ENCODE assay signal across 10 cellular contexts in genomic region chr3:66481071-66482001, GRCh38. TPM values are rescaled to one million over a fixed set of nuclear protein-coding genes. Genes with fewer than 3 reads are reported as not detected.
DNase-seq lines count a peak whose midpoint lies in the region; ATAC-seq and TF ChIP-seq lines count a peak whose summit lies in the region.
"Had no signal": no experiment of that assay in that cellular context is flagged by ENCODE, and none has a peak within 500 bp of the region (broad histone marks: within the 10 kb centered on the region; RNA-seq: fewer than 3 reads in every experiment).

No MANE protein-coding gene starts in this region.

- no peak for TF ChIP-seq CTCF in GM06990 (IDR thresholded peaks at IDR 0.05; ENCODE audit: insufficient read depth, low read length, poor library complexity, severe bottlenecking)
- no peak for TF ChIP-seq CTCF in body of pancreas (IDR thresholded peaks at IDR 0.05)
- TF ChIP-seq CTCF in neural progenitor cell (IDR thresholded peaks at IDR 0.05): no peak
- TF ChIP-seq CTCF in left lung (IDR thresholded peaks at IDR 0.05): no peak

- TF ChIP-seq POLR2A in body of pancreas (IDR thresholded peaks at IDR 0.05): no peak

- H3K9ac ChIP-seq in neural progenitor cell: no peak overlapping the region

- H3K36me3 ChIP-seq in GM06990 (ENCODE audit: control insufficient read depth, insufficient read depth, low read length) (no peaks in the 10 kb centered on the region), body of pancreas (replicated peaks in 1 of 2; ENCODE audit: insufficient read depth in 1 of 2, low read depth in 2 of 2) (no peaks in the 10 kb centered on the region), neural progenitor cell (no peaks in the 10 kb centered on the region), left lung (no peaks in the 10 kb centered on the region)

- H3K27me3 ChIP-seq in GM06990 (replicated peaks; ENCODE audit: control insufficient read depth, insufficient read depth, low read length) (no peaks in the 10 kb centered on the region), body of pancreas (no peaks in the 10 kb centered on the region), neural progenitor cell (no peaks in the 10 kb centered on the region), left lung (no peaks in the 10 kb centered on the region)

- H3K79me2 ChIP-seq in neural progenitor cell (ENCODE audit: low read depth): peaks cover 100% of the 10 kb centered on the region

- H3K4me3 ChIP-seq in GM06990 (replicated peaks; ENCODE audit: low read depth, low read length): no peak overlapping the region
- H3K4me3 ChIP-seq in body of pancreas: no peak overlapping the region
- no peak overlapping the region for H3K4me3 ChIP-seq in neural progenitor cell
- H3K4me3 ChIP-seq in left lung: no peak overlapping the region
- H3K4me3 ChIP-seq: SK-N-MC had no signal

- H3K36me3 Mint-ChIP-seq in neural progenitor cell: peaks cover 20% of the 10 kb centered on the region

- no peaks in the 10 kb centered on the region for H3K27me3 Mint-ChIP-seq in neural progenitor cell (ENCODE audit: insufficient read depth, low read depth)

- peaks cover 31% of the 10 kb centered on the region for H3F3A ChIP-seq in neural progenitor cell (ENCODE audit: low read depth)

- H3K9me3 Mint-ChIP-seq in neural progenitor cell: peaks cover 5% of the 10 kb centered on the region

- H3K4me1 Mint-ChIP-seq in neural progenitor cell: peaks cover 54% of the 10 kb centered on the region

- H3K27ac ChIP-seq in body of pancreas: peak overlapping the region; percentile 73 to 84 (median 82)
- H3K27ac ChIP-seq in neural progenitor cell: no peak overlapping the region
- H3K27ac ChIP-seq in left lung: peak overlapping the region in 1 of 2 donors; percentile 53
- H3K27ac ChIP-seq: SK-N-MC had no signal

- no peak overlapping the region for H2AFZ ChIP-seq in neural progenitor cell (replicated peaks)

- peak; percentile 20 for DNase-seq in GM06990 (ENCODE audit: extremely low read depth, insufficient read length)
- DNase-seq in body of pancreas: peak; percentile 59 to 80 (median 70)
- DNase-seq in neural progenitor cell (ENCODE audit: low spot score): no peak
- DNase-seq in left lung: no peak
- no peak for DNase-seq in activated gamma-delta T cell treated with Interleukin-2 at 50 U/mL for 16 hours
- no peak for DNase-seq in glomerular visceral epithelial cell (ENCODE audit: extremely low spot score)
- DNase-seq in nucleus accumbens (lab: John Stamatoyannopoulos, UW): no peak

- H3K4me1 ChIP-seq in body of pancreas (peaks cover 100% of the 10 kb centered on the region), neural progenitor cell (peaks cover 91% of the 10 kb centered on the region), left lung (peaks cover 40 to 78% of the 10 kb centered on the region in 2 donors)

- H3K9me3 ChIP-seq in body of pancreas (no peaks in the 10 kb centered on the region), neural progenitor cell (ENCODE audit: low read depth) (no peaks in the 10 kb centered on the region), left lung (no peaks in the 10 kb centered on the region)

- no peak overlapping the region for H3K27ac Mint-ChIP-seq in neural progenitor cell

- peaks cover 100% of the 10 kb centered on the region for H4K20me1 ChIP-seq in neural progenitor cell (ENCODE audit: low read depth)

- intact Hi-C loops in body of pancreas (cut with DNase I): no loop called here
- intact Hi-C loops in left lung (cut with DNase I): no loop called here

- peak overlapping the region; percentile 7 for H3K4me2 ChIP-seq in neural progenitor cell

- WGBS in body of pancreas, 2 donors: 7 to 9% methylated on average over 13 of the region's 13 CpGs

- H3K4me3 Mint-ChIP-seq in neural progenitor cell: no peak overlapping the region

- ATAC-seq in HG03159 (IDR thresholded peaks at IDR 0.05; ENCODE audit: unreplicated experiment) (peak; percentile 12), body of pancreas (peak; percentile 73), left lung (no peak)
- ATAC-seq: sciatic nerve had no signal

RNA-seq across cellular contexts. Expression of gene LRIG1, which starts 19.5 kb away (rescaled TPM):
- total RNA-seq in body of pancreas (100 to 1,000 TPM; 111 to 114 TPM), neural progenitor cell (ENCODE audit: low replicate concordance) (169 and 184 TPM in 2 replicates), left lung (10 to 100 TPM; 34.9 to 36.4 TPM)

Comparison
In these comparisons a context has a peak if more than half of its experiments do, and no peak if none do; other contexts are left out.
1. DNase-seq: peak in GM06990 (single experiment) and body of pancreas (4 of 4); none in neural progenitor cell (single experiment), left lung (0 of 2), activated gamma-delta T cell treated with Interleukin-2 at 50 U/mL for 16 hours (single experiment), glomerular visceral epithelial cell (single experiment) and nucleus accumbens (0 of 56).